ENCODE assay signal across 1 cellular context in the genomic region with DNA sequence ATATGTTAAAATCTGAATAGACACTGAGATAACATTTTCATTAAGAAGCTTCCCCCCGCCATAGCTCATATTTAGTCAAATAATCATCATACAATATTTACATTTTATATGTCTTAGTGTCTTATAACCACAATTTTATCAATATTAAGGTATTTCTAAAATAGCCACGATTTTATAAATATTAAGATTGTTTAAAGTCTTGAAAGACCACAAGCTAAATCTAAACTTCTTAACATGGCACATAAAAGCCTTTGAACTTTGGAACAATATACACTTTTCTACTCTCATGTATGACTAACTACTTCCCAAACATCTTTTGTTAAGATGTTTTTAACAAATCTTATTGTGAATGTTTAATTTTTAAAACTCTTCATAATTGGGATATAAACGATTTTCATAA.
TF ChIP-seq lines count a peak whose summit lies in the region.

No MANE protein-coding gene starts in this region.

TF ChIP-seq in H1, 55 proteins besides CTCF, POLR2A, EP300 and RAD21:
- TF ChIP-seq SP1 (IDR thresholded peaks at IDR 0.05; ENCODE audit: low read depth, low read length) (no peak), RBBP5 (IDR thresholded peaks at IDR 0.05; ENCODE audit: borderline replicate concordance, low read depth, low read length) (no peak), MAFK (IDR thresholded peaks at IDR 0.05; ENCODE audit: low read depth, low read length) (no peak), SP2 (IDR thresholded peaks at IDR 0.05; ENCODE audit: low read length) (no peak), GTF2F1 (IDR thresholded peaks at IDR 0.05; ENCODE audit: borderline replicate concordance, low read depth, low read length) (no peak)
TF ChIP-seq in H1: peak in this region for 0.
